ENCODE assay signal across 8 cellular contexts in genomic region chr18:9102391-9103216, GRCh38. TPM values are rescaled to one million over a fixed set of nuclear protein-coding genes. Genes with fewer than 3 reads are reported as not detected.
DNase-seq lines count a peak whose midpoint lies in the region; ATAC-seq and TF ChIP-seq lines count a peak whose summit lies in the region.

TSS of gene NDUFV2 (plus strand) at chr18:9102699. CDS start at chr18:9102744, 45 bp downstream.

- TF ChIP-seq CTCF in epithelial cell of esophagus (IDR thresholded peaks at IDR 0.05; ENCODE audit: insufficient read depth, low read depth, low read length, missing control alignments) = no peak

- ATAC-seq in GM21619 (IDR thresholded peaks at IDR 0.05; ENCODE audit: unreplicated experiment) = peak; percentile 91

- no peaks in the 10 kb centered on the region for H3K27me3 ChIP-seq in mononuclear cell (ENCODE audit: insufficient read depth, low read length)

- DNase-seq in DMS153 (lab: John Stamatoyannopoulos, UW) (peak; percentile 73), OCI-M2 (lab: John Stamatoyannopoulos, UW; ENCODE audit: unreplicated experiment) (peak; percentile 73), activated T-cell treated with anti-CD3 and anti-CD28 coated beads for 4 hours (peak; percentile 97), epithelial cell of esophagus (ENCODE audit: low read depth) (peak; percentile 97)
- DNase-seq in stimulated activated CD8-positive, alpha-beta memory T cell treated with anti-CD3 and anti-CD28 coated beads, Interleukin-2, amount 100 ng/mL, for 48 hours (ENCODE audit: low read depth in 2 of 2) = peak; percentile 98 to 99

- TF ChIP-seq EP300 in Ishikawa (IDR thresholded peaks at IDR 0.05; ENCODE audit: borderline replicate concordance) = no peak

- no peaks in the 10 kb centered on the region for H3K9me3 ChIP-seq in mononuclear cell (ENCODE audit: low read depth, low read length)

- TF ChIP-seq RAD21 in Ishikawa (IDR thresholded peaks at IDR 0.05; ENCODE audit: low read depth) = no peak

- H3K4me3 ChIP-seq in epithelial cell of esophagus (ENCODE audit: low read length) = peak within 1 kb of the TSS; percentile 83
- peak within 1 kb of the TSS; percentile 83 for H3K4me3 ChIP-seq in mononuclear cell (ENCODE audit: low read length)

- H3K4me1 ChIP-seq in mononuclear cell (ENCODE audit: insufficient read depth, low read length) = peaks cover 48% of the 10 kb centered on the region

TF ChIP-seq in Ishikawa, 13 proteins besides CTCF, POLR2A, EP300 and RAD21:
- TF ChIP-seq NFIC (IDR thresholded peaks at IDR 0.05) (0 out of 2 replicates have a peak, but pooled peaks have one; percentile 16), ZBTB7A (IDR thresholded peaks at IDR 0.05; ENCODE audit: low read depth) (peak; percentile 16; the same call in 1 of the 2 replicates), MAX (IDR thresholded peaks at IDR 0.05) (peak; percentile 56), EGR1 (IDR thresholded peaks at IDR 0.05) (no peak), CEBPB (IDR thresholded peaks at IDR 0.05) (no peak), USF1 (IDR thresholded peaks at IDR 0.05) (no peak), REST (IDR thresholded peaks at IDR 0.05; ENCODE audit: low read depth) (no peak), TAF1 (IDR thresholded peaks at IDR 0.05; ENCODE audit: low read depth) (peak; percentile 87), FOXM1 (IDR thresholded peaks at IDR 0.05; ENCODE audit: borderline replicate concordance, low read depth) (no peak), TCF12 (IDR thresholded peaks at IDR 0.05; ENCODE audit: low read depth) (0 out of 2 replicates have a peak, but pooled peaks have one; percentile 36), YY1 (IDR thresholded peaks at IDR 0.05; ENCODE audit: low read depth) (peak; percentile 88), CREB1 (IDR thresholded peaks at IDR 0.05; ENCODE audit: low read depth) (no peak), TEAD4 (IDR thresholded peaks at IDR 0.05) (no peak)

RNA-seq across cellular contexts. Expression of gene NDUFV2, which starts in this region (rescaled TPM):
- total RNA-seq in mononuclear cell = 355 TPM

Comparison
In these comparisons a context has a peak if more than half of its experiments do, and no peak if none do; other contexts are left out.
1. Peak in every context shown above with its lines: DNase-seq, ATAC-seq and H3K4me3 ChIP-seq.